1 cellular context compared by ENCODE assay signal in genomic region chr2:190628651-190629378, GRCh38.
TF ChIP-seq lines count a peak whose summit lies in the region.

No MANE protein-coding gene starts in this region.

TF ChIP-seq in H1, 55 proteins besides CTCF, POLR2A, EP300 and RAD21:
- TF ChIP-seq, protein P1, sequence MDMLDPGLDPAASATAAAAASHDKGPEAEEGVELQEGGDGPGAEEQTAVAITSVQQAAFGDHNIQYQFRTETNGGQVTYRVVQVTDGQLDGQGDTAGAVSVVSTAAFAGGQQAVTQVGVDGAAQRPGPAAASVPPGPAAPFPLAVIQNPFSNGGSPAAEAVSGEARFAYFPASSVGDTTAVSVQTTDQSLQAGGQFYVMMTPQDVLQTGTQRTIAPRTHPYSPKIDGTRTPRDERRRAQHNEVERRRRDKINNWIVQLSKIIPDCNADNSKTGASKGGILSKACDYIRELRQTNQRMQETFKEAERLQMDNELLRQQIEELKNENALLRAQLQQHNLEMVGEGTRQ (IDR thresholded peaks at IDR 0.05; ENCODE audit: low read length) = no peak
- no peak for TF ChIP-seq POLR2AphosphoS5 (IDR thresholded peaks at IDR 0.05; ENCODE audit: low read depth, low read length)
- no peak for TF ChIP-seq BCL11A (IDR thresholded peaks at IDR 0.05; ENCODE audit: low read depth in 2 of 2, low read length in 2 of 2)
- TF ChIP-seq RNF2 (IDR thresholded peaks at IDR 0.05; ENCODE audit: borderline replicate concordance, low read depth, low read length, missing control alignments, poor library complexity, severe bottlenecking) = no peak
- TF ChIP-seq, protein P2, sequence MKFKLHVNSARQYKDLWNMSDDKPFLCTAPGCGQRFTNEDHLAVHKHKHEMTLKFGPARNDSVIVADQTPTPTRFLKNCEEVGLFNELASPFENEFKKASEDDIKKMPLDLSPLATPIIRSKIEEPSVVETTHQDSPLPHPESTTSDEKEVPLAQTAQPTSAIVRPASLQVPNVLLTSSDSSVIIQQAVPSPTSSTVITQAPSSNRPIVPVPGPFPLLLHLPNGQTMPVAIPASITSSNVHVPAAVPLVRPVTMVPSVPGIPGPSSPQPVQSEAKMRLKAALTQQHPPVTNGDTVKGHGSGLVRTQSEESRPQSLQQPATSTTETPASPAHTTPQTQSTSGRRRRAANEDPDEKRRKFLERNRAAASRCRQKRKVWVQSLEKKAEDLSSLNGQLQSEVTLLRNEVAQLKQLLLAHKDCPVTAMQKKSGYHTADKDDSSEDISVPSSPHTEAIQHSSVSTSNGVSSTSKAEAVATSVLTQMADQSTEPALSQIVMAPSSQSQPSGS (IDR thresholded peaks at IDR 0.05; ENCODE audit: low read length) = no peak
- TF ChIP-seq SAP30 (IDR thresholded peaks at IDR 0.05; ENCODE audit: insufficient read depth, insufficient replicate concordance, low read length) = no peak
- no peak for TF ChIP-seq SIRT6 (IDR thresholded peaks at IDR 0.05; ENCODE audit: low read length)
- TF ChIP-seq HDAC6 (IDR thresholded peaks at IDR 0.05; ENCODE audit: low read depth, low read length) = no peak
- no peak for TF ChIP-seq TCF12 (IDR thresholded peaks at IDR 0.05; ENCODE audit: low read depth, low read length)
- TF ChIP-seq PHF8 (conservative IDR thresholded peaks at IDR 0.05; ENCODE audit: low read depth, low read length) = no peak
- no peak for TF ChIP-seq KDM5A (IDR thresholded peaks at IDR 0.05; ENCODE audit: low read length)
- no peak for TF ChIP-seq SUZ12 (IDR thresholded peaks at IDR 0.05; ENCODE audit: low read length)
- no peak for TF ChIP-seq TEAD4 (IDR thresholded peaks at IDR 0.05; ENCODE audit: low read depth, low read length)
- TF ChIP-seq SIN3A (conservative IDR thresholded peaks at IDR 0.05 in 1 of 2, IDR thresholded peaks at IDR 0.05 in 1 of 2; ENCODE audit: low read depth in 1 of 2, low read length in 2 of 2) = no peak
- no peak for TF ChIP-seq RFX5 (IDR thresholded peaks at IDR 0.05; ENCODE audit: borderline replicate concordance, low read depth, low read length)
- TF ChIP-seq NANOG (IDR thresholded peaks at IDR 0.05; ENCODE audit: insufficient read depth, low read depth, low read length, poor library complexity, severe bottlenecking) = no peak
- TF ChIP-seq KDM4A (IDR thresholded peaks at IDR 0.05; ENCODE audit: low read depth, low read length, severe bottlenecking) = no peak
- TF ChIP-seq KDM1A (IDR thresholded peaks at IDR 0.05; ENCODE audit: borderline replicate concordance, low read length) = no peak
